ENCODE assay signal across 9 cellular contexts in the genomic region with DNA sequence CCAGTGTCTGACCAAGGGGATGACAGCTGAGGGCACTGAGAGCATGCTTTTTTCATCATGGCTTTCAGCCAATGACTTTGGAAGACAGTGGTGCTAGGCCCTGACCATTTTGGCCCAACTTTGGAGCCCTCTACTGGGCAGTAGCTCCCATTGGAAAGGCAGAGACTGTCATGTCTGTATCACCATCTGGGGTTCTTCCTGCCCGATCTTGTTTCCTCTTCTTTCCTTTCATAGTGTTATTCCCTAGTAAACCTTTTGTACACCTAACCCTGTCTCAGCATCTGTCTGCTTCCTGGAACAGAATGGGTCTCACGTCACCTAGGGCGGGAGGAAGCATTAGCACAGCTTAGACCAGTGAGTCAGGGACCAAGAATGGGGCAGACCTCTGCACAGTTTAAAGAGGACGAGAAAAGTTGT.
DNase-seq lines count a peak whose midpoint lies in the region; ATAC-seq, FAIRE-seq and TF ChIP-seq lines count a peak whose summit lies in the region.
"Had no signal": no experiment of that assay in that cellular context is flagged by ENCODE, and none has a peak within 500 bp of the region (broad histone marks: within the 10 kb centered on the region; RNA-seq: fewer than 3 reads in every experiment).

No MANE protein-coding gene starts in this region.

- no peaks in the 10 kb centered on the region for H3K9me3 ChIP-seq in breast epithelium
- H3K9me3 ChIP-seq in PC-3 (ENCODE audit: low read length) = no peaks in the 10 kb centered on the region
- H3K9me3 ChIP-seq in aorta (ENCODE audit: control insufficient read depth, low read length) = no peaks in the 10 kb centered on the region

- no peaks in the 10 kb centered on the region for H3K27me3 ChIP-seq in breast epithelium
- H3K27me3 ChIP-seq in PC-3 (ENCODE audit: low read length) = no peaks in the 10 kb centered on the region
- no peaks in the 10 kb centered on the region for H3K27me3 ChIP-seq in aorta (ENCODE audit: control insufficient read depth in 1 of 2, insufficient read depth in 2 of 2, low read length in 1 of 2)

- H3K9ac ChIP-seq in PC-3 (ENCODE audit: low read length) = no peak overlapping the region

- DNase-seq in MCF 10A (ENCODE audit: unreplicated experiment) (peak; percentile 41), breast epithelium (ENCODE audit: low spot score in 2 of 2) (no peak), PC-3 (peak; percentile 10), fibroblast of the aortic adventitia (ENCODE audit: low read depth) (peak; percentile 54), urothelium cell line (ENCODE audit: low spot score) (peak; percentile 36), DMS153 treated with DMSO at 0.1 percent for 48 hours (lab: John Stamatoyannopoulos, UW; ENCODE audit: unreplicated experiment) (no peak), T-helper 2 cell (no peak), aorta (no peak)
- DNase-seq: C1 segment of cervical spinal cord had no signal

- no peaks in the 10 kb centered on the region for H3K79me2 ChIP-seq in PC-3 (ENCODE audit: low read length)

- ATAC-seq in PC-3 (no peak), aorta (ENCODE audit: low FRiP score) (no peak)

- no TSS peak for BruUV-seq in MCF 10A (replicated peaks; lab: Mats Ljungman, UMichigan)
- BruUV-seq in PC-3 (replicated peaks; lab: Mats Ljungman, UMichigan) = no TSS peak

- no peak overlapping the region for H3K4me2 ChIP-seq in PC-3 (ENCODE audit: low read length)

- POLR2A ChIA-PET in MCF 10A (lab: Yijun Ruan, JAX) (interaction anchor here (1.0 kb wide), 1 partner anchor 10 kb away, joined by 4 read pairs; no protein-coding TSS in a partner anchor), PC-3 (lab: Charles Lee; ENCODE audit: unreplicated experiment) (no interaction called here)

- H3K27me3 Mint-ChIP-seq in MCF 10A (ENCODE audit: insufficient read depth, unreplicated experiment) = peaks cover 11% of the 10 kb centered on the region

- no peaks in the 10 kb centered on the region for H4K20me1 ChIP-seq in PC-3 (ENCODE audit: low read length)

- no peaks in the 10 kb centered on the region for H3K9me3 Mint-ChIP-seq in MCF 10A (ENCODE audit: unreplicated experiment)

- no peaks in the 10 kb centered on the region for H3K36me3 Mint-ChIP-seq in MCF 10A (ENCODE audit: insufficient read depth, unreplicated experiment)

- TF ChIP-seq POLR2A in breast epithelium (IDR thresholded peaks at IDR 0.05) = no peak

- peaks cover 7% of the 10 kb centered on the region for H3K4me1 Mint-ChIP-seq in MCF 10A (ENCODE audit: insufficient read depth, unreplicated experiment)

- H3K9me2 ChIP-seq in PC-3 (replicated peaks; ENCODE audit: low read length) = no peaks in the 10 kb centered on the region

- H3K36me3 ChIP-seq in breast epithelium = no peaks in the 10 kb centered on the region
- no peaks in the 10 kb centered on the region for H3K36me3 ChIP-seq in PC-3 (ENCODE audit: low read depth, low read length)
- H3K36me3 ChIP-seq in aorta (ENCODE audit: control insufficient read depth in 1 of 2, insufficient read depth in 2 of 2, low read length in 1 of 2) = no peaks in the 10 kb centered on the region

- H3K27ac ChIP-seq in breast epithelium (no peak overlapping the region), PC-3 (ENCODE audit: low read length) (no peak overlapping the region), aorta (ENCODE audit: low read depth in 1 of 2, low read length in 2 of 2) (no peak overlapping the region)

- 90% methylated on average over 4 of the region's 4 CpGs for WGBS in aorta, 2 donors

- H2AFZ ChIP-seq in PC-3 (ENCODE audit: low read length) = no peak overlapping the region

- TF ChIP-seq CTCF in MCF 10A (IDR thresholded peaks at IDR 0.05; ENCODE audit: unreplicated experiment) (no peak), breast epithelium (IDR thresholded peaks at IDR 0.05) (no peak), PC-3 (conservative IDR thresholded peaks at IDR 0.05; ENCODE audit: low read depth, low read length) (no peak; the same call in 1 of the 2 replicates), fibroblast of the aortic adventitia (IDR thresholded peaks at IDR 0.05; ENCODE audit: insufficient read depth, low read length) (peak; percentile 43)

- intact Hi-C loops in MCF 10A (cut with micrococcal nuclease) = loop anchor here (2.0 kb wide), 1 partner anchor 192 kb away; no protein-coding TSS in a partner anchor
- intact Hi-C loops in breast epithelium (cut with DNase I; ENCODE audit: low total_unique reads) = no loop called here
- intact Hi-C loops in PC-3 (cut with micrococcal nuclease) = no loop called here
- intact Hi-C loops in aorta (cut with DNase I) = loop anchor here in 1 of 2 donors (5.0 kb wide), 1 partner anchor 191 kb away; no protein-coding TSS in a partner anchor

- H3K27ac Mint-ChIP-seq in MCF 10A (ENCODE audit: low read depth, unreplicated experiment) = peak overlapping the region; percentile 8

- CTCF ChIA-PET in MCF 10A (lab: Yijun Ruan, JAX) (interaction anchor here (1.1 to 1.3 kb wide), 3 partner anchors 13 to 193 kb away, joined by 3 to 4 read pairs (median 3); no protein-coding TSS in a partner anchor), PC-3 (lab: Charles Lee) (no interaction called here)

- FAIRE-seq in urothelium cell line (lab: Jason Lieb, UNC) = no peak

- no peak overlapping the region for H3K4me3 Mint-ChIP-seq in MCF 10A (ENCODE audit: unreplicated experiment)

- H3K4me1 ChIP-seq in breast epithelium (no peaks in the 10 kb centered on the region), PC-3 (ENCODE audit: insufficient read depth, low read length) (no peaks in the 10 kb centered on the region), aorta (ENCODE audit: control insufficient read depth in 1 of 2, insufficient read depth in 2 of 2, low read length in 2 of 2) (no peaks in the 10 kb centered on the region)

- no peaks in the 10 kb centered on the region for H3F3A ChIP-seq in PC-3 (ENCODE audit: low read length, unreplicated experiment)

- H3K4me3 ChIP-seq in breast epithelium (no peak overlapping the region), PC-3 (ENCODE audit: low read length) (no peak overlapping the region), fibroblast of the aortic adventitia (ENCODE audit: low read depth, low read length) (no peak overlapping the region), aorta (ENCODE audit: low read length in 2 of 2) (no peak overlapping the region)

Comparison
In these comparisons a context has a peak if more than half of its experiments do, and no peak if none do; other contexts are left out.
1. DNase-seq: peak in MCF 10A (single experiment), PC-3 (single experiment), fibroblast of the aortic adventitia (single experiment) and urothelium cell line (single experiment); none in breast epithelium (0 of 2), DMS153 treated with DMSO at 0.1 percent for 48 hours (single experiment), T-helper 2 cell (0 of 5) and aorta (0 of 2).